ENCODE assay signal across 25 cellular contexts in genomic region chr5:168795943-168796342, GRCh38.
"Had no signal": no experiment of that assay in that cellular context is flagged by ENCODE, and none has a peak within 500 bp of the region (broad histone marks: within the 10 kb centered on the region; RNA-seq: fewer than 3 reads in every experiment).

No MANE protein-coding gene starts in this region.

- H3K4me3 ChIP-seq: ascending aorta, breast epithelium, esophagus squamous epithelium, gastroesophageal sphincter had no signal

- H3K36me3 ChIP-seq: ascending aorta, breast epithelium, esophagus squamous epithelium, gastroesophageal sphincter, WERI-Rb-1 had no signal

- H3K27me3 ChIP-seq: ascending aorta, breast epithelium, gastroesophageal sphincter had no signal

- H3K4me1 ChIP-seq: breast epithelium had no signal

- H3K9me3 ChIP-seq: ascending aorta, breast epithelium, esophagus squamous epithelium, gastroesophageal sphincter had no signal

- DNase-seq: activated B cell treated with CpG ODN at 0.5 μM for 24 hours; activated CD4-positive, alpha-beta memory T cell treated with anti-CD3 and anti-CD28 coated beads for 36 hours; activated CD4-positive, alpha-beta T cell treated with anti-CD3 and anti-CD28 coated beads, Interleukin-2, amount 50 U/mL, for 1 hour; activated CD8-positive, alpha-beta memory T cell treated with anti-CD3 and anti-CD28 coated beads, Interleukin-2, amount 10 ng/mL, durations not matched to agents 7 days and 5 days; activated CD8-positive, alpha-beta memory T cell treated with anti-CD3 and anti-CD28 coated beads, Interleukin-2, amount 50 U/mL, for 4 hours; activated CD8-positive, alpha-beta T cell treated with anti-CD3 and anti-CD28 coated beads, Interleukin-2, amount 10 ng/mL, durations not matched to agents 7 days and 5 days; activated gamma-delta T cell; activated naive CD4-positive, alpha-beta T cell; activated naive CD4-positive, alpha-beta T cell treated with anti-CD3 and anti-CD28 coated beads, Interleukin-2, amount 10 ng/mL, durations not matched to agents 7 days and 5 days; activated naive CD8-positive, alpha-beta T cell treated with anti-CD3 and anti-CD28 coated beads, Interleukin-2, amount 10 ng/mL, durations not matched to agents 7 days and 5 days; activated T-cell treated with anti-CD3 and anti-CD28 coated beads, Interleukin-2, amount 50 U/mL, for 1 hour; activated T-cell treated with anti-CD3 and anti-CD28 coated beads, Interleukin-2, amount 50 U/mL, for 48 hours; effector CD8-positive, alpha-beta T cell; esophagus squamous epithelium; foreskin melanocyte; T-helper 1 cell; T-helper 17 cell; T1000; WERI-Rb-1 had no signal

- H3K27ac ChIP-seq: ascending aorta, epithelial cell of prostate, gastroesophageal sphincter, WERI-Rb-1 had no signal

- ATAC-seq: activated CD4-positive, CD25-positive, alpha-beta regulatory T cell treated with anti-CD3 and anti-CD28 coated beads, Interleukin-2, amount 50 U/mL, for 24 hours; activated CD8-positive, alpha-beta memory T cell treated with anti-CD3 and anti-CD28 coated beads, Interleukin-2, amount 10 ng/mL, durations not matched to agents 7 days and 5 days; activated CD8-positive, alpha-beta T cell treated with anti-CD3 and anti-CD28 coated beads, Interleukin-2, amount 10 ng/mL, durations not matched to agents 7 days and 5 days; activated naive CD4-positive, alpha-beta T cell treated with anti-CD3 and anti-CD28 coated beads, Interleukin-2, amount 50 U/mL, for 72 hours; gastroesophageal sphincter; T-helper 17 cell had no signal
